9 cellular contexts compared by ENCODE assay signal in genomic region chr7:112550468-112551060, GRCh38.
A peak's percentile ranks its signal among the peaks of the same experiment; 100 is the strongest.
DNase-seq lines count a peak whose midpoint lies in the region; ATAC-seq, FAIRE-seq and TF ChIP-seq lines count a peak whose summit lies in the region.
"Had no signal": no experiment of that assay in that cellular context is flagged by ENCODE, and none has a peak within 500 bp of the region (broad histone marks: within the 10 kb centered on the region; RNA-seq: fewer than 3 reads in every experiment).

No MANE protein-coding gene starts in this region.

- CTCF ChIA-PET in CD8-positive, alpha-beta T cell (lab: Charles Lee): interaction anchor here (0.7 to 2.8 kb wide), 16 partner anchors 10 to 875 kb away, joined by 3 to 30 read pairs (median 4); partner anchors contain the start of gene LSMEM1
- CTCF ChIA-PET in WTC11 (lab: Charles Lee): interaction anchor here (0.6 to 1.6 kb wide), 10 partner anchors 10 to 563 kb away, joined by 3 to 4 read pairs (median 3); no protein-coding TSS in a partner anchor

- no peaks in the 10 kb centered on the region for H3K4me1 ChIP-seq in CD8-positive, alpha-beta T cell (ENCODE audit: insufficient read depth, low read length)
- H3K4me1 ChIP-seq in small intestine (ENCODE audit: control insufficient read depth in 2 of 2, insufficient read depth in 1 of 2, low read depth in 1 of 2, low read length in 1 of 2): no peaks in the 10 kb centered on the region

- no peaks in the 10 kb centered on the region for H3K36me3 Mint-ChIP-seq in CD8-positive, alpha-beta T cell
- peaks cover 3% of the 10 kb centered on the region; the same call in 1 of the 2 replicates for H3K36me3 Mint-ChIP-seq in WTC11
- no peaks in the 10 kb centered on the region for H3K36me3 Mint-ChIP-seq in glutamatergic neuron (ENCODE audit: unreplicated experiment)
- no peaks in the 10 kb centered on the region for H3K36me3 Mint-ChIP-seq in activated T-helper 17 cell treated with anti-CD3 and anti-CD28 coated beads, Interleukin-2, amount 50 U/mL, for 72 hours (ENCODE audit: low read depth)

- H3K9me3 Mint-ChIP-seq in CD8-positive, alpha-beta T cell: no peaks in the 10 kb centered on the region
- H3K9me3 Mint-ChIP-seq in WTC11 (peaks cover 11% of the 10 kb centered on the region), glutamatergic neuron (ENCODE audit: unreplicated experiment) (no peaks in the 10 kb centered on the region)
- H3K9me3 Mint-ChIP-seq in activated T-helper 17 cell treated with anti-CD3 and anti-CD28 coated beads, Interleukin-2, amount 50 U/mL, for 72 hours: no peaks in the 10 kb centered on the region
- H3K9me3 Mint-ChIP-seq: activated T-cell treated with anti-CD3 and anti-CD28 coated beads, Interleukin-2, amount 50 U/mL, for 4 hours had no signal

- no peaks in the 10 kb centered on the region for H3K4me1 Mint-ChIP-seq in CD8-positive, alpha-beta T cell (ENCODE audit: low read depth)
- H3K4me1 Mint-ChIP-seq in WTC11: no peaks in the 10 kb centered on the region
- no peaks in the 10 kb centered on the region for H3K4me1 Mint-ChIP-seq in glutamatergic neuron (ENCODE audit: low read depth, unreplicated experiment)
- H3K4me1 Mint-ChIP-seq in activated T-helper 17 cell treated with anti-CD3 and anti-CD28 coated beads, Interleukin-2, amount 50 U/mL, for 72 hours: no peaks in the 10 kb centered on the region

- peak in 2 of 7 experiments; percentile 6 to 12 for DNase-seq in CD8-positive, alpha-beta T cell
- DNase-seq in NCI-H2029 (lab: John Stamatoyannopoulos, UW) (peak; percentile 63), WTC11 (ENCODE audit: low spot score) (no peak), glutamatergic neuron (no peak), small intestine (peak; percentile 72)
- DNase-seq: activated T-cell treated with anti-CD3 and anti-CD28 coated beads, Interleukin-2, amount 50 U/mL, for 4 hours had no signal

- peak; percentile 94 for TF ChIP-seq CTCF in CD8-positive, alpha-beta T cell (IDR thresholded peaks at IDR 0.05)
- TF ChIP-seq CTCF in WTC11 (IDR thresholded peaks at IDR 0.05) (peak; percentile 51), glutamatergic neuron (IDR thresholded peaks at IDR 0.05; ENCODE audit: partially characterized antibody, unreplicated experiment) (peak; percentile 42)

- POLR2A ChIA-PET in CD8-positive, alpha-beta T cell (lab: Charles Lee): no interaction called here
- POLR2A ChIA-PET in WTC11 (lab: Charles Lee): interaction anchor here (0.6 kb wide), 2 partner anchors 55 to 180 kb away, joined by 3 to 9 read pairs; no protein-coding TSS in a partner anchor

- H3K27me3 ChIP-seq in CD8-positive, alpha-beta T cell (ENCODE audit: insufficient read depth, low read length): no peaks in the 10 kb centered on the region
- H3K27me3 ChIP-seq in small intestine (ENCODE audit: control insufficient read depth in 2 of 2, insufficient read depth in 2 of 2, low read length in 2 of 2): no peaks in the 10 kb centered on the region

- H3K27ac Mint-ChIP-seq in CD8-positive, alpha-beta T cell: no peak overlapping the region
- no peak overlapping the region for H3K27ac Mint-ChIP-seq in WTC11
- no peak overlapping the region for H3K27ac Mint-ChIP-seq in glutamatergic neuron (ENCODE audit: unreplicated experiment)
- H3K27ac Mint-ChIP-seq in activated T-helper 17 cell treated with anti-CD3 and anti-CD28 coated beads, Interleukin-2, amount 50 U/mL, for 72 hours: no peak overlapping the region

- peak; percentile 49 for ATAC-seq in CD8-positive, alpha-beta T cell
- ATAC-seq in GM18498 (IDR thresholded peaks at IDR 0.05; ENCODE audit: unreplicated experiment) (peak; percentile 93), HG02678 (IDR thresholded peaks at IDR 0.05; ENCODE audit: unreplicated experiment) (peak; percentile 91), WTC11 (peak; percentile 70)
- ATAC-seq in activated T-helper 17 cell treated with anti-CD3 and anti-CD28 coated beads, Interleukin-2, amount 50 U/mL, for 72 hours (replicated peaks): no peak

- H3K27me3 Mint-ChIP-seq in CD8-positive, alpha-beta T cell (ENCODE audit: low read depth): peaks cover 8% of the 10 kb centered on the region
- H3K27me3 Mint-ChIP-seq in WTC11 (ENCODE audit: low read depth) (no peaks in the 10 kb centered on the region), glutamatergic neuron (ENCODE audit: unreplicated experiment) (peaks cover 3% of the 10 kb centered on the region)
- H3K27me3 Mint-ChIP-seq in activated T-helper 17 cell treated with anti-CD3 and anti-CD28 coated beads, Interleukin-2, amount 50 U/mL, for 72 hours: peaks cover 9% of the 10 kb centered on the region

- H3K4me3 ChIP-seq in CD8-positive, alpha-beta T cell (ENCODE audit: low read depth, low read length): no peak overlapping the region
- no peak overlapping the region for H3K4me3 ChIP-seq in small intestine (ENCODE audit: low read depth in 1 of 2, low read length in 2 of 2)

- FAIRE-seq in small intestine (lab: Jason Lieb, UNC): peak; percentile 51

- H3K9me3 ChIP-seq in CD8-positive, alpha-beta T cell (ENCODE audit: low read length): no peaks in the 10 kb centered on the region
- H3K9me3 ChIP-seq in small intestine (ENCODE audit: control insufficient read depth, low read depth): no peaks in the 10 kb centered on the region

- H3K4me3 Mint-ChIP-seq in CD8-positive, alpha-beta T cell: no peak overlapping the region
- no peak overlapping the region for H3K4me3 Mint-ChIP-seq in WTC11
- no peak overlapping the region for H3K4me3 Mint-ChIP-seq in glutamatergic neuron (ENCODE audit: unreplicated experiment)
- H3K4me3 Mint-ChIP-seq in activated T-helper 17 cell treated with anti-CD3 and anti-CD28 coated beads, Interleukin-2, amount 50 U/mL, for 72 hours: no peak overlapping the region
- H3K4me3 Mint-ChIP-seq: activated T-cell treated with anti-CD3 and anti-CD28 coated beads, Interleukin-2, amount 50 U/mL, for 4 hours had no signal

- no peaks in the 10 kb centered on the region for H3K36me3 ChIP-seq in CD8-positive, alpha-beta T cell (ENCODE audit: insufficient read depth, low read length)
- H3K36me3 ChIP-seq in small intestine (ENCODE audit: control insufficient read depth in 2 of 2, insufficient read depth in 2 of 2, low read length in 2 of 2): no peaks in the 10 kb centered on the region

- no peak overlapping the region for H3K27ac ChIP-seq in CD8-positive, alpha-beta T cell (ENCODE audit: low read depth, low read length)
- no peak overlapping the region for H3K27ac ChIP-seq in small intestine (ENCODE audit: low read depth in 1 of 2, low read length in 1 of 2)

- 3 to 9% (median 4%) methylated on average over 2 of the region's 2 CpGs for WGBS in small intestine, 3 donors

- intact Hi-C loops in CD8-positive, alpha-beta T cell (cut with DNase I, micrococcal nuclease): loop anchor here (1.0 kb wide), 4 partner anchors 319 to 1160 kb away; no protein-coding TSS in a partner anchor

TF ChIP-seq in WTC11, 78 proteins besides CTCF, POLR2A, EP300 and RAD21 (continues in another document):
- no peak for TF ChIP-seq ARID4B (CRISPR knock-in tag; IDR thresholded peaks at IDR 0.05; ENCODE audit: borderline replicate concordance)
- no peak for TF ChIP-seq FOXP4 (CRISPR knock-in tag; IDR thresholded peaks at IDR 0.05)
- TF ChIP-seq ZNF317 (CRISPR knock-in tag; IDR thresholded peaks at IDR 0.05; ENCODE audit: borderline replicate concordance, low read depth): no peak
- no peak for TF ChIP-seq ATF1 (CRISPR knock-in tag; IDR thresholded peaks at IDR 0.05)

Comparison
In these comparisons a context has a peak if more than half of its experiments do, and no peak if none do; other contexts are left out.
1. DNase-seq: peak in NCI-H2029 (single experiment) and small intestine (single experiment); none in WTC11 (single experiment) and glutamatergic neuron (single experiment).
2. CTCF ChIP-seq: peak in every context shown above with its lines; median percentile 94 in CD8-positive, alpha-beta T cell; 51 in WTC11; 42 in glutamatergic neuron.